In the genomic region with DNA sequence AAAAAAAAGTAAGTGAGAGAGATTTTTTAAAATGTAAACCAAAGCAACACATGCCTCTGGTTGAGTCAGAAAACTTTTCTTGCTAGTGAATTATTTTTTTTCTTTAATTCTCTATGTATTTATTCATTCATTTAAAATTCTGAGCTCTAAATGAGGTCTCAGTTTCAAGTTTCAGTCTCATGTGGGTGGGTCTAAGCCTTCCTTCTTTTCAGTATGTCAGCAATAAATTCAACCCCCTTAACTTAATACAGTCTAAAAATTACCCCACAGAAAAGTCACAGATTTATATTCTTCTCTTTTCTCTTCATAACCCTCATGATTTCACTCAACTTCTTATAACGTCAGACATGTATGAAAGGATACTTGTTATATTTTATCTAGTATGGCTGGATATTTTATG, we compare ENCODE assay signal across 2 cellular contexts.
TF ChIP-seq lines count a peak whose summit lies in the region.

No MANE protein-coding gene starts in this region.

TF ChIP-seq in HepG2, 621 proteins besides CTCF, POLR2A, EP300 and RAD21:
- TF ChIP-seq, protein P1, sequence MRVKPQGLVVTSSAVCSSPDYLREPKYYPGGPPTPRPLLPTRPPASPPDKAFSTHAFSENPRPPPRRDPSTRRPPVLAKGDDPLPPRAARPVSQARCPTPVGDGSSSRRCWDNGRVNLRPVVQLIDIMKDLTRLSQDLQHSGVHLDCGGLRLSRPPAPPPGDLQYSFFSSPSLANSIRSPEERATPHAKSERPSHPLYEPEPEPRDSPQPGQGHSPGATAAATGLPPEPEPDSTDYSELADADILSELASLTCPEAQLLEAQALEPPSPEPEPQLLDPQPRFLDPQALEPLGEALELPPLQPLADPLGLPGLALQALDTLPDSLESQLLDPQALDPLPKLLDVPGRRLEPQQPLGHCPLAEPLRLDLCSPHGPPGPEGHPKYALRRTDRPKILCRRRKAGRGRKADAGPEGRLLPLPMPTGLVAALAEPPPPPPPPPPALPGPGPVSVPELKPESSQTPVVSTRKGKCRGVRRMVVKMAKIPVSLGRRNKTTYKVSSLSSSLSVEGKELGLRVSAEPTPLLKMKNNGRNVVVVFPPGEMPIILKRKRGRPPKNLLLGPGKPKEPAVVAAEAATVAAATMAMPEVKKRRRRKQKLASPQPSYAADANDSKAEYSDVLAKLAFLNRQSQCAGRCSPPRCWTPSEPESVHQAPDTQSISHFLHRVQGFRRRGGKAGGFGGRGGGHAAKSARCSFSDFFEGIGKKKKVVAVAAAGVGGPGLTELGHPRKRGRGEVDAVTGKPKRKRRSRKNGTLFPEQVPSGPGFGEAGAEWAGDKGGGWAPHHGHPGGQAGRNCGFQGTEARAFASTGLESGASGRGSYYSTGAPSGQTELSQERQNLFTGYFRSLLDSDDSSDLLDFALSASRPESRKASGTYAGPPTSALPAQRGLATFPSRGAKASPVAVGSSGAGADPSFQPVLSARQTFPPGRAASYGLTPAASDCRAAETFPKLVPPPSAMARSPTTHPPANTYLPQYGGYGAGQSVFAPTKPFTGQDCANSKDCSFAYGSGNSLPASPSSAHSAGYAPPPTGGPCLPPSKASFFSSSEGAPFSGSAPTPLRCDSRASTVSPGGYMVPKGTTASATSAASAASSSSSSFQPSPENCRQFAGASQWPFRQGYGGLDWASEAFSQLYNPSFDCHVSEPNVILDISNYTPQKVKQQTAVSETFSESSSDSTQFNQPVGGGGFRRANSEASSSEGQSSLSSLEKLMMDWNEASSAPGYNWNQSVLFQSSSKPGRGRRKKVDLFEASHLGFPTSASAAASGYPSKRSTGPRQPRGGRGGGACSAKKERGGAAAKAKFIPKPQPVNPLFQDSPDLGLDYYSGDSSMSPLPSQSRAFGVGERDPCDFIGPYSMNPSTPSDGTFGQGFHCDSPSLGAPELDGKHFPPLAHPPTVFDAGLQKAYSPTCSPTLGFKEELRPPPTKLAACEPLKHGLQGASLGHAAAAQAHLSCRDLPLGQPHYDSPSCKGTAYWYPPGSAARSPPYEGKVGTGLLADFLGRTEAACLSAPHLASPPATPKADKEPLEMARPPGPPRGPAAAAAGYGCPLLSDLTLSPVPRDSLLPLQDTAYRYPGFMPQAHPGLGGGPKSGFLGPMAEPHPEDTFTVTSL (CRISPR knock-in tag; IDR thresholded peaks at IDR 0.05; ENCODE audit: borderline replicate concordance) = no peak
- TF ChIP-seq ERF (CRISPR knock-in tag; IDR thresholded peaks at IDR 0.05) (no peak), MAFK (conservative IDR thresholded peaks at IDR 0.05 in 1 of 2, IDR thresholded peaks at IDR 0.05 in 1 of 2; ENCODE audit: low read length in 2 of 2) (peak; percentile 47 to 71; a peak in 3 of 4 replicates), ZBTB42 (CRISPR knock-in tag; IDR thresholded peaks at IDR 0.05) (no peak), ELF1 (CRISPR knock-in tag; IDR thresholded peaks at IDR 0.05) (no peak), PAF1 (CRISPR knock-in tag; IDR thresholded peaks at IDR 0.05) (no peak)
- TF ChIP-seq, protein P2, sequence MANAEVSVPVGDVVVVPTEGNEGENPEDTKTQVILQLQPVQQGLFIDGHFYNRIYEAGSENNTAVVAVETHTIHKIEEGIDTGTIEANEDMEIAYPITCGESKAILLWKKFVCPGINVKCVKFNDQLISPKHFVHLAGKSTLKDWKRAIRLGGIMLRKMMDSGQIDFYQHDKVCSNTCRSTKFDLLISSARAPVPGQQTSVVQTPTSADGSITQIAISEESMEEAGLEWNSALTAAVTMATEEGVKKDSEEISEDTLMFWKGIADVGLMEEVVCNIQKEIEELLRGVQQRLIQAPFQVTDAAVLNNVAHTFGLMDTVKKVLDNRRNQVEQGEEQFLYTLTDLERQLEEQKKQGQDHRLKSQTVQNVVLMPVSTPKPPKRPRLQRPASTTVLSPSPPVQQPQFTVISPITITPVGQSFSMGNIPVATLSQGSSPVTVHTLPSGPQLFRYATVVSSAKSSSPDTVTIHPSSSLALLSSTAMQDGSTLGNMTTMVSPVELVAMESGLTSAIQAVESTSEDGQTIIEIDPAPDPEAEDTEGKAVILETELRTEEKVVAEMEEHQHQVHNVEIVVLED (CRISPR knock-in tag; IDR thresholded peaks at IDR 0.05; ENCODE audit: borderline replicate concordance) = no peak
TF ChIP-seq in HepG2: peak in this region for 1.

TF ChIP-seq in HCT116, 20 proteins besides CTCF, POLR2A, EP300 and RAD21:
- TF ChIP-seq SIN3A (IDR thresholded peaks at IDR 0.05; ENCODE audit: low read depth) (no peak), ELF1 (IDR thresholded peaks at IDR 0.05; ENCODE audit: borderline replicate concordance, low read depth) (no peak), FOSL1 (IDR thresholded peaks at IDR 0.05; ENCODE audit: low read depth) (no peak), SRF (IDR thresholded peaks at IDR 0.05; ENCODE audit: low read depth) (no peak), EZH2 (IDR thresholded peaks at IDR 0.05) (no peak), ZNF274 (IDR thresholded peaks at IDR 0.05; ENCODE audit: low read depth, low read length) (no peak), ZFX (IDR thresholded peaks at IDR 0.05) (no peak), JUND (IDR thresholded peaks at IDR 0.05) (no peak), SP1 (IDR thresholded peaks at IDR 0.05; ENCODE audit: low read depth) (no peak), EGR1 (IDR thresholded peaks at IDR 0.05; ENCODE audit: low read depth) (no peak), CEBPB (IDR thresholded peaks at IDR 0.05; ENCODE audit: low read depth) (no peak), POLR2AphosphoS5 (IDR thresholded peaks at IDR 0.05; ENCODE audit: low read depth, low read length) (no peak), EZH2phosphoT487 (IDR thresholded peaks at IDR 0.05; ENCODE audit: borderline replicate concordance) (no peak), YY1 (IDR thresholded peaks at IDR 0.05; ENCODE audit: extremely low read depth, insufficient replicate concordance, low read depth, low read length) (no peak)
- TF ChIP-seq, protein P3, sequence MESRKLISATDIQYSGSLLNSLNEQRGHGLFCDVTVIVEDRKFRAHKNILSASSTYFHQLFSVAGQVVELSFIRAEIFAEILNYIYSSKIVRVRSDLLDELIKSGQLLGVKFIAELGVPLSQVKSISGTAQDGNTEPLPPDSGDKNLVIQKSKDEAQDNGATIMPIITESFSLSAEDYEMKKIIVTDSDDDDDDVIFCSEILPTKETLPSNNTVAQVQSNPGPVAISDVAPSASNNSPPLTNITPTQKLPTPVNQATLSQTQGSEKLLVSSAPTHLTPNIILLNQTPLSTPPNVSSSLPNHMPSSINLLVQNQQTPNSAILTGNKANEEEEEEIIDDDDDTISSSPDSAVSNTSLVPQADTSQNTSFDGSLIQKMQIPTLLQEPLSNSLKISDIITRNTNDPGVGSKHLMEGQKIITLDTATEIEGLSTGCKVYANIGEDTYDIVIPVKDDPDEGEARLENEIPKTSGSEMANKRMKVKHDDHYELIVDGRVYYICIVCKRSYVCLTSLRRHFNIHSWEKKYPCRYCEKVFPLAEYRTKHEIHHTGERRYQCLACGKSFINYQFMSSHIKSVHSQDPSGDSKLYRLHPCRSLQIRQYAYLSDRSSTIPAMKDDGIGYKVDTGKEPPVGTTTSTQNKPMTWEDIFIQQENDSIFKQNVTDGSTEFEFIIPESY (IDR thresholded peaks at IDR 0.05; ENCODE audit: extremely low read depth, insufficient replicate concordance, low read length) = no peak
- TF ChIP-seq, protein P4, sequence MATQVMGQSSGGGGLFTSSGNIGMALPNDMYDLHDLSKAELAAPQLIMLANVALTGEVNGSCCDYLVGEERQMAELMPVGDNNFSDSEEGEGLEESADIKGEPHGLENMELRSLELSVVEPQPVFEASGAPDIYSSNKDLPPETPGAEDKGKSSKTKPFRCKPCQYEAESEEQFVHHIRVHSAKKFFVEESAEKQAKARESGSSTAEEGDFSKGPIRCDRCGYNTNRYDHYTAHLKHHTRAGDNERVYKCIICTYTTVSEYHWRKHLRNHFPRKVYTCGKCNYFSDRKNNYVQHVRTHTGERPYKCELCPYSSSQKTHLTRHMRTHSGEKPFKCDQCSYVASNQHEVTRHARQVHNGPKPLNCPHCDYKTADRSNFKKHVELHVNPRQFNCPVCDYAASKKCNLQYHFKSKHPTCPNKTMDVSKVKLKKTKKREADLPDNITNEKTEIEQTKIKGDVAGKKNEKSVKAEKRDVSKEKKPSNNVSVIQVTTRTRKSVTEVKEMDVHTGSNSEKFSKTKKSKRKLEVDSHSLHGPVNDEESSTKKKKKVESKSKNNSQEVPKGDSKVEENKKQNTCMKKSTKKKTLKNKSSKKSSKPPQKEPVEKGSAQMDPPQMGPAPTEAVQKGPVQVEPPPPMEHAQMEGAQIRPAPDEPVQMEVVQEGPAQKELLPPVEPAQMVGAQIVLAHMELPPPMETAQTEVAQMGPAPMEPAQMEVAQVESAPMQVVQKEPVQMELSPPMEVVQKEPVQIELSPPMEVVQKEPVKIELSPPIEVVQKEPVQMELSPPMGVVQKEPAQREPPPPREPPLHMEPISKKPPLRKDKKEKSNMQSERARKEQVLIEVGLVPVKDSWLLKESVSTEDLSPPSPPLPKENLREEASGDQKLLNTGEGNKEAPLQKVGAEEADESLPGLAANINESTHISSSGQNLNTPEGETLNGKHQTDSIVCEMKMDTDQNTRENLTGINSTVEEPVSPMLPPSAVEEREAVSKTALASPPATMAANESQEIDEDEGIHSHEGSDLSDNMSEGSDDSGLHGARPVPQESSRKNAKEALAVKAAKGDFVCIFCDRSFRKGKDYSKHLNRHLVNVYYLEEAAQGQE (IDR thresholded peaks at IDR 0.05; ENCODE audit: low read depth) = no peak
- TF ChIP-seq, protein P5, sequence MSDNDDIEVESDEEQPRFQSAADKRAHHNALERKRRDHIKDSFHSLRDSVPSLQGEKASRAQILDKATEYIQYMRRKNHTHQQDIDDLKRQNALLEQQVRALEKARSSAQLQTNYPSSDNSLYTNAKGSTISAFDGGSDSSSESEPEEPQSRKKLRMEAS (IDR thresholded peaks at IDR 0.05) = no peak
- TF ChIP-seq, protein P6, sequence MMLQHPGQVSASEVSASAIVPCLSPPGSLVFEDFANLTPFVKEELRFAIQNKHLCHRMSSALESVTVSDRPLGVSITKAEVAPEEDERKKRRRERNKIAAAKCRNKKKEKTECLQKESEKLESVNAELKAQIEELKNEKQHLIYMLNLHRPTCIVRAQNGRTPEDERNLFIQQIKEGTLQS (IDR thresholded peaks at IDR 0.05) = no peak
